In genomic region chr7:106887376-106887775, GRCh38 we compare ENCODE assay signal across 13 cellular contexts.
DNase-seq lines count a peak whose midpoint lies in the region; ATAC-seq lines count a peak whose summit lies in the region.
"Had no signal": no experiment of that assay in that cellular context is flagged by ENCODE, and none has a peak within 500 bp of the region (broad histone marks: within the 10 kb centered on the region; RNA-seq: fewer than 3 reads in every experiment).

No MANE protein-coding gene starts in this region.

- H3K27me3 Mint-ChIP-seq in activated naive CD8-positive, alpha-beta T cell treated with anti-CD3 and anti-CD28 coated beads, Interleukin-2, amount 50 U/mL, for 24 hours = no peaks in the 10 kb centered on the region

- peaks cover 75% of the 10 kb centered on the region for H3K36me3 Mint-ChIP-seq in activated naive CD8-positive, alpha-beta T cell treated with anti-CD3 and anti-CD28 coated beads, Interleukin-2, amount 50 U/mL, for 24 hours (ENCODE audit: low read depth)

- peaks cover 24% of the 10 kb centered on the region for H3K4me1 Mint-ChIP-seq in activated naive CD8-positive, alpha-beta T cell treated with anti-CD3 and anti-CD28 coated beads, Interleukin-2, amount 50 U/mL, for 24 hours

- no peak overlapping the region for H3K27ac Mint-ChIP-seq in activated naive CD8-positive, alpha-beta T cell treated with anti-CD3 and anti-CD28 coated beads, Interleukin-2, amount 50 U/mL, for 24 hours

- DNase-seq in activated naive CD8-positive, alpha-beta T cell treated with anti-CD3 and anti-CD28 coated beads, Interleukin-2, amount 50 U/mL, for 24 hours = no peak
- DNase-seq in NCI-H524 treated with DMSO at 0.1 percent for 48 hours (lab: John Stamatoyannopoulos, UW) (no peak), OCI-M2 (lab: John Stamatoyannopoulos, UW; ENCODE audit: unreplicated experiment) (no peak), NCI-H345 (lab: John Stamatoyannopoulos, UW) (no peak)
- DNase-seq: activated CD4-positive, alpha-beta T cell treated with anti-CD3 and anti-CD28 coated beads for 48 hours; Caco-2; mucosa of descending colon; NCI-H82; right cardiac atrium had no signal

- no peaks in the 10 kb centered on the region for H3K9me3 Mint-ChIP-seq in activated naive CD8-positive, alpha-beta T cell treated with anti-CD3 and anti-CD28 coated beads, Interleukin-2, amount 50 U/mL, for 24 hours

- ATAC-seq in GM18519 (IDR thresholded peaks at IDR 0.05; ENCODE audit: low FRiP score, unreplicated experiment) = peak; percentile 54
- ATAC-seq in GM19455 (IDR thresholded peaks at IDR 0.05; ENCODE audit: unreplicated experiment) = peak; percentile 65
- ATAC-seq in HG02938 (IDR thresholded peaks at IDR 0.05; ENCODE audit: unreplicated experiment) = peak; percentile 65
- peak; percentile 33 for ATAC-seq in activated naive CD8-positive, alpha-beta T cell treated with anti-CD3 and anti-CD28 coated beads, Interleukin-2, amount 50 U/mL, for 24 hours
- no peak for ATAC-seq in HG03095 (IDR thresholded peaks at IDR 0.05; ENCODE audit: unreplicated experiment)
- ATAC-seq: mucosa of descending colon, right cardiac atrium had no signal

- no peak overlapping the region for H3K4me3 Mint-ChIP-seq in activated naive CD8-positive, alpha-beta T cell treated with anti-CD3 and anti-CD28 coated beads, Interleukin-2, amount 50 U/mL, for 24 hours
